23 cellular contexts compared by ENCODE assay signal in the genomic region with DNA sequence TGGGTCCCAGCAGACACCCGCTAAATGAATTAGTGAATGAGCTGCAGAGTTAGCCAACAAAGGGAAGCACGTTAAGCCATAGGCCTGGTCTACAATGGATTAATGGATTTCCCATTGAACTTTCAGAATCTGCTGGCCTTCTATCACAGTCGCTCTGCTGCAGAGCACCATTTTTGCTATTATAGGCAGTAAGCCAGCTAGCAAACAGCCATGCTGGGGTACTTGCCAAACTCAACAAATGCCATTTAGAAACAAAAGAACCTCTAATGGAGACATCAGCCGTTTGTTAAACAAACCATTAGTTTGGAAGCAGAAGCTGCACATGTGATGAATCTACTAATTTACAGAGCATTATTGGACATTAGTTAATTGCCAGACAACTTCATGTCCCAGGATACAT.
A peak's percentile ranks its signal among the peaks of the same experiment; 100 is the strongest.
DNase-seq lines count a peak whose midpoint lies in the region; FAIRE-seq and TF ChIP-seq lines count a peak whose summit lies in the region.
"Had no signal": no experiment of that assay in that cellular context is flagged by ENCODE, and none has a peak within 500 bp of the region (broad histone marks: within the 10 kb centered on the region; RNA-seq: fewer than 3 reads in every experiment).

No MANE protein-coding gene starts in this region.

- no peak overlapping the region for H3K27ac Mint-ChIP-seq in activated T-cell treated with anti-CD3 and anti-CD28 coated beads, Interleukin-2, amount 50 U/mL, for 24 hours
- H3K27ac Mint-ChIP-seq: CD8-positive, alpha-beta T cell; effector memory CD8-positive, alpha-beta T cell had no signal

- H3K4me3 ChIP-seq in LNCaP clone FGC (ENCODE audit: low read depth, low read length) (no peak overlapping the region), fibroblast of the aortic adventitia (ENCODE audit: low read depth, low read length) (no peak overlapping the region)
- H3K4me3 ChIP-seq: adrenal gland, K562, testis, vagina had no signal

- no peaks in the 10 kb centered on the region for H3K36me3 Mint-ChIP-seq in activated T-cell treated with anti-CD3 and anti-CD28 coated beads, Interleukin-2, amount 50 U/mL, for 24 hours (ENCODE audit: low read depth)
- H3K36me3 Mint-ChIP-seq: CD8-positive, alpha-beta T cell had no signal

- H3K9me3 Mint-ChIP-seq in activated T-cell treated with anti-CD3 and anti-CD28 coated beads, Interleukin-2, amount 50 U/mL, for 24 hours, result peaks cover 2% of the 10 kb centered on the region
- H3K9me3 Mint-ChIP-seq: activated T-cell treated with anti-CD3 and anti-CD28 coated beads, Interleukin-2, amount 50 U/mL, for 4 hours; CD8-positive, alpha-beta T cell; effector memory CD8-positive, alpha-beta T cell had no signal

- peak; percentile 63 for DNase-seq in LNCaP clone FGC (ENCODE audit: low read depth)
- DNase-seq in NCI-H748 (lab: John Stamatoyannopoulos, UW; ENCODE audit: unreplicated experiment), result peak; percentile 74
- DNase-seq in fibroblast of the aortic adventitia (ENCODE audit: low read depth), result peak; percentile 28
- DNase-seq in stromal cell of bone marrow (ENCODE audit: low read depth), result peak; percentile 6
- no peak for DNase-seq in activated T-cell treated with anti-CD3 and anti-CD28 coated beads, Interleukin-2, amount 50 U/mL, for 24 hours
- DNase-seq in urothelium cell line (ENCODE audit: low spot score), result no peak
- no peak for DNase-seq in foreskin melanocyte
- DNase-seq: activated naive CD4-positive, alpha-beta T cell; activated T-cell treated with anti-CD3 and anti-CD28 coated beads, Interleukin-2, amount 50 U/mL, for 4 hours; adrenal gland; CD8-positive, alpha-beta T cell; DND-41; effector memory CD8-positive, alpha-beta T cell; glutamatergic neuron; left cardiac atrium; NCI-H187; NCI-H524 treated with DMSO at 0.1 percent for 48 hours; OCI-M1; testis had no signal

- H3K27me3 Mint-ChIP-seq in activated T-cell treated with anti-CD3 and anti-CD28 coated beads, Interleukin-2, amount 50 U/mL, for 24 hours, result no peaks in the 10 kb centered on the region

- no peak for FAIRE-seq in urothelium cell line (lab: Jason Lieb, UNC)
- FAIRE-seq: colon, K562 had no signal

- H3K4me3 Mint-ChIP-seq in activated T-cell treated with anti-CD3 and anti-CD28 coated beads, Interleukin-2, amount 50 U/mL, for 24 hours, result no peak overlapping the region
- H3K4me3 Mint-ChIP-seq: activated T-cell treated with anti-CD3 and anti-CD28 coated beads, Interleukin-2, amount 50 U/mL, for 4 hours; CD8-positive, alpha-beta T cell; effector memory CD8-positive, alpha-beta T cell; neural crest cell had no signal

- no peaks in the 10 kb centered on the region for H3K4me1 Mint-ChIP-seq in activated T-cell treated with anti-CD3 and anti-CD28 coated beads, Interleukin-2, amount 50 U/mL, for 24 hours (ENCODE audit: low read depth)
- H3K4me1 Mint-ChIP-seq: neural crest cell had no signal

- TF ChIP-seq CTCF in LNCaP clone FGC (IDR thresholded peaks at IDR 0.05; ENCODE audit: control insufficient read depth, extremely low read depth, insufficient read depth) (no peak), fibroblast of the aortic adventitia (IDR thresholded peaks at IDR 0.05; ENCODE audit: insufficient read depth, low read length) (no peak)

Comparison
In these comparisons a context has a peak if more than half of its experiments do, and no peak if none do; other contexts are left out.
1. DNase-seq: peak in LNCaP clone FGC (single experiment), NCI-H748 (single experiment), fibroblast of the aortic adventitia (single experiment) and stromal cell of bone marrow (single experiment); none in activated T-cell treated with anti-CD3 and anti-CD28 coated beads, Interleukin-2, amount 50 U/mL, for 24 hours (single experiment), urothelium cell line (single experiment) and foreskin melanocyte (single experiment).